13 cellular contexts compared by ENCODE assay signal in genomic region chr17:43547189-43547550, GRCh38. TPM values are rescaled to one million over a fixed set of nuclear protein-coding genes. Genes with fewer than 3 reads are reported as not detected.
A peak's percentile ranks its signal among the peaks of the same experiment; 100 is the strongest.
DNase-seq lines count a peak whose midpoint lies in the region; ATAC-seq, FAIRE-seq and TF ChIP-seq lines count a peak whose summit lies in the region.
"Had no signal": no experiment of that assay in that cellular context is flagged by ENCODE, and none has a peak within 500 bp of the region (broad histone marks: within the 10 kb centered on the region; RNA-seq: fewer than 3 reads in every experiment).

No MANE protein-coding gene starts in this region.

- TF ChIP-seq POLR2A in HepG2 (IDR thresholded peaks at IDR 0.05; ENCODE audit: insufficient read depth in 1 of 2, low read depth in 2 of 2, low read length in 2 of 2) (no peak), right lobe of liver (IDR thresholded peaks at IDR 0.05) (no peak), sigmoid colon (IDR thresholded peaks at IDR 0.05) (no peak)

- DNase-seq in HepG2 (ENCODE audit: low spot score) (no peak), right lobe of liver (no peak), activated B cell treated with CpG ODN at 0.5 μM for 24 hours (no peak), fibroblast of lung (ENCODE audit: low read depth in 2 of 2) (no peak), sigmoid colon (no peak)
- DNase-seq in stimulated activated naive CD8-positive, alpha-beta T cell treated with anti-CD3 and anti-CD28 coated beads, Interleukin-15, amount 100 ng/mL, for 72 hours = no peak
- DNase-seq: activated CD8-positive, alpha-beta memory T cell treated with anti-CD3 and anti-CD28 coated beads for 24 hours; body of pancreas; esophagus squamous epithelium; NCI-H774 had no signal

- H4K20me1 ChIP-seq in HepG2 (ENCODE audit: insufficient read depth, low read length) (no peaks in the 10 kb centered on the region), fibroblast of lung (ENCODE audit: control insufficient read depth, extremely low read depth, insufficient read depth, low read length) (no peaks in the 10 kb centered on the region)

- H3K4me2 ChIP-seq in HepG2 (ENCODE audit: low read depth, low read length) (peak overlapping the region; percentile 95), fibroblast of lung (ENCODE audit: extremely low read depth, insufficient read depth, low read length) (peak overlapping the region; percentile 98)

- no peaks in the 10 kb centered on the region for H3K36me3 Mint-ChIP-seq in activated B cell treated with CpG ODN at 0.5 μM for 24 hours (ENCODE audit: low read depth)

- H2AFZ ChIP-seq in HepG2 (ENCODE audit: low read length) (no peak overlapping the region), fibroblast of lung (ENCODE audit: low read length) (no peak overlapping the region)

- no peak for TF ChIP-seq RAD21 in HepG2 (CRISPR knock-in tag; IDR thresholded peaks at IDR 0.05)

- peak overlapping the region; percentile 73 to 84 (median 73) for H3K4me3 ChIP-seq in HepG2 (replicated peaks in 1 of 3; ENCODE audit: insufficient read depth in 1 of 3, low read depth in 2 of 3, low read length in 3 of 3)
- H3K4me3 ChIP-seq in right lobe of liver = no peak overlapping the region
- no peak overlapping the region for H3K4me3 ChIP-seq in fibroblast of lung (replicated peaks in 1 of 4; ENCODE audit: control extremely low read depth in 1 of 4, insufficient read depth in 1 of 4, low read depth in 3 of 4, low read length in 4 of 4)
- no peak overlapping the region for H3K4me3 ChIP-seq in sigmoid colon
- H3K4me3 ChIP-seq: body of pancreas had no signal

- H3K27ac ChIP-seq in HepG2 (ENCODE audit: extremely low read length, insufficient read depth, low read length) (peak overlapping the region; percentile 100), right lobe of liver (no peak overlapping the region), fibroblast of lung (ENCODE audit: insufficient read depth, low read length) (no peak overlapping the region), sigmoid colon (no peak overlapping the region)
- H3K27ac ChIP-seq: C4-2B had no signal

- H3K4me1 Mint-ChIP-seq in activated B cell treated with CpG ODN at 0.5 μM for 24 hours = peaks cover 20% of the 10 kb centered on the region
- peaks cover 26% of the 10 kb centered on the region for H3K4me1 Mint-ChIP-seq in stimulated activated naive CD8-positive, alpha-beta T cell treated with anti-CD3 and anti-CD28 coated beads, Interleukin-15, amount 100 ng/mL, for 72 hours

- POLR2A ChIA-PET in HepG2 (lab: Yijun Ruan, JAX) = interaction anchor here (0.9 to 28.7 kb wide), 15 partner anchors 9 to 159 kb away, joined by 3 to 1546 read pairs (median 6); no protein-coding TSS in a partner anchor
- POLR2A ChIA-PET in activated B cell treated with CpG ODN at 0.5 μM for 24 hours (lab: Charles Lee) = interaction anchor here (0.5 to 1.2 kb wide), 2 partner anchors 63 to 122 kb away, joined by 3 to 5 read pairs; partner anchors contain the start of gene DHX8

- H3K36me3 ChIP-seq in HepG2 (replicated peaks in 1 of 2; ENCODE audit: control insufficient read depth in 1 of 2, insufficient read depth in 2 of 2, low read length in 2 of 2) (peaks cover 0 to 7% of the 10 kb centered on the region in 2 experiments; a peak in 3 of 5 replicates), right lobe of liver (no peaks in the 10 kb centered on the region), fibroblast of lung (ENCODE audit: control insufficient read depth, insufficient read depth, low read length) (no peaks in the 10 kb centered on the region), sigmoid colon (no peaks in the 10 kb centered on the region)
- H3K36me3 ChIP-seq: esophagus squamous epithelium had no signal

- H3K9me3 ChIP-seq in HepG2 (ENCODE audit: low read length) (no peaks in the 10 kb centered on the region), right lobe of liver (no peaks in the 10 kb centered on the region), fibroblast of lung (ENCODE audit: control insufficient read depth, insufficient read depth, low read depth, low read length) (no peaks in the 10 kb centered on the region), sigmoid colon (no peaks in the 10 kb centered on the region)
- H3K9me3 ChIP-seq: body of pancreas, esophagus squamous epithelium had no signal

- TF ChIP-seq EP300 in HepG2 (IDR thresholded peaks at IDR 0.05; ENCODE audit: low read depth in 2 of 2, low read length in 2 of 2) = no peak
- no peak for TF ChIP-seq EP300 in HepG2 (CRISPR knock-in tag; IDR thresholded peaks at IDR 0.05; ENCODE audit: borderline replicate concordance)
- no peak for TF ChIP-seq EP300 in sigmoid colon (IDR thresholded peaks at IDR 0.05)

- ATAC-seq in HepG2 (no peak), right lobe of liver (no peak), activated B cell treated with CpG ODN at 0.5 μM for 24 hours (ENCODE audit: low read depth) (no peak), GM19351 (IDR thresholded peaks at IDR 0.05; ENCODE audit: unreplicated experiment) (no peak), GM18909 (IDR thresholded peaks at IDR 0.05; ENCODE audit: poor library complexity, unreplicated experiment) (no peak)
- no peak for ATAC-seq in stimulated activated naive CD8-positive, alpha-beta T cell treated with anti-CD3 and anti-CD28 coated beads, Interleukin-15, amount 100 ng/mL, for 72 hours
- ATAC-seq: body of pancreas had no signal

- FAIRE-seq in HepG2 (lab: Jason Lieb, UNC) = no peak

- peak overlapping the region; percentile 83 for H3K9ac ChIP-seq in HepG2 (ENCODE audit: insufficient read depth, low read depth, low read length)
- H3K9ac ChIP-seq in fibroblast of lung (ENCODE audit: insufficient read depth, low read length) = no peak overlapping the region

- CTCF ChIA-PET in HepG2 (lab: Yijun Ruan, JAX; ENCODE audit: low intra/inter-chr PET ratio, low total read pairs) (no interaction called here), activated B cell treated with CpG ODN at 0.5 μM for 24 hours (lab: Charles Lee) (interaction anchor here (1.3 to 1.5 kb wide), 2 partner anchors 29 to 63 kb away, joined by 3 to 5 read pairs; partner anchors contain the start of gene DHX8)

- H3K4me1 ChIP-seq in HepG2 (ENCODE audit: insufficient read depth, low read length) = peaks cover 74% of the 10 kb centered on the region
- H3K4me1 ChIP-seq in right lobe of liver = peaks cover 0 to 15% (median 6%) of the 10 kb centered on the region in 4 donors
- H3K4me1 ChIP-seq in fibroblast of lung (ENCODE audit: control insufficient read depth, extremely low read depth, insufficient read depth, low read length) = peaks cover 17% of the 10 kb centered on the region
- peaks cover 0 to 26% (median 24%) of the 10 kb centered on the region in 4 donors for H3K4me1 ChIP-seq in sigmoid colon

- BruUV-seq in HepG2 (replicated peaks; lab: Mats Ljungman, UMichigan) = no TSS peak

- peaks cover 0 to 7% of the 10 kb centered on the region in 2 experiments; a peak in 1 of 5 replicates for H3K27me3 ChIP-seq in HepG2 (ENCODE audit: control insufficient read depth in 1 of 2, insufficient read depth in 2 of 2, low read length in 2 of 2)
- no peaks in the 10 kb centered on the region for H3K27me3 ChIP-seq in right lobe of liver
- no peaks in the 10 kb centered on the region for H3K27me3 ChIP-seq in fibroblast of lung (ENCODE audit: control insufficient read depth, insufficient read depth, low read length)
- H3K27me3 ChIP-seq in sigmoid colon = peaks cover 0 to 67% (median 42%) of the 10 kb centered on the region in 3 donors
- H3K27me3 ChIP-seq: body of pancreas had no signal

- peak overlapping the region; percentile 82 for H3K4me3 Mint-ChIP-seq in activated B cell treated with CpG ODN at 0.5 μM for 24 hours
- H3K4me3 Mint-ChIP-seq in stimulated activated naive CD8-positive, alpha-beta T cell treated with anti-CD3 and anti-CD28 coated beads, Interleukin-15, amount 100 ng/mL, for 72 hours = peak overlapping the region; percentile 89 to 95

- WGBS in HepG2 (ENCODE audit: low lambda C conversion rate) = 77% methylated on average over 2 of the region's 2 CpGs
- 0% methylated on average over 1 of the region's 2 CpGs for WGBS in right lobe of liver (ENCODE audit: insufficient coverage, low coverage, low lambda C conversion rate, missing lambda C conversion rate)
- 52 to 74% methylated on average over 2 of the region's 2 CpGs for WGBS in sigmoid colon, 2 donors

- intact Hi-C loops in HepG2 (cut with micrococcal nuclease; ENCODE audit: unreplicated experiment) (no loop called here), right lobe of liver (cut with DNase I) (no loop called here), activated B cell treated with CpG ODN at 0.5 μM for 24 hours (cut with micrococcal nuclease) (no loop called here), sigmoid colon (cut with DNase I) (no loop called here)

- H3K79me2 ChIP-seq in HepG2 (ENCODE audit: insufficient read depth, low read length) (peaks cover 33% of the 10 kb centered on the region), fibroblast of lung (ENCODE audit: control insufficient read depth, insufficient read depth, low read length) (no peaks in the 10 kb centered on the region)

- TF ChIP-seq CTCF in HepG2 (CRISPR knock-in tag; IDR thresholded peaks at IDR 0.05) = no peak
- TF ChIP-seq CTCF in right lobe of liver (IDR thresholded peaks at IDR 0.05) = no peak
- no peak for TF ChIP-seq CTCF in activated B cell treated with CpG ODN at 0.5 μM for 24 hours (IDR thresholded peaks at IDR 0.05)
- no peak for TF ChIP-seq CTCF in fibroblast of lung (conservative IDR thresholded peaks at IDR 0.05 in 1 of 2, IDR thresholded peaks at IDR 0.05 in 1 of 2; ENCODE audit: low read depth in 1 of 2, low read length in 2 of 2)
- TF ChIP-seq CTCF in sigmoid colon (IDR thresholded peaks at IDR 0.05) = no peak

- peaks cover 48% of the 10 kb centered on the region for H3K27me3 Mint-ChIP-seq in activated B cell treated with CpG ODN at 0.5 μM for 24 hours
- peaks cover 84% of the 10 kb centered on the region for H3K27me3 Mint-ChIP-seq in stimulated activated naive CD8-positive, alpha-beta T cell treated with anti-CD3 and anti-CD28 coated beads, Interleukin-15, amount 100 ng/mL, for 72 hours

- H3K9me3 Mint-ChIP-seq in activated B cell treated with CpG ODN at 0.5 μM for 24 hours = no peaks in the 10 kb centered on the region
- H3K9me3 Mint-ChIP-seq in stimulated activated naive CD8-positive, alpha-beta T cell treated with anti-CD3 and anti-CD28 coated beads, Interleukin-15, amount 100 ng/mL, for 72 hours = no peaks in the 10 kb centered on the region

- no peak overlapping the region for H3K27ac Mint-ChIP-seq in activated B cell treated with CpG ODN at 0.5 μM for 24 hours
- H3K27ac Mint-ChIP-seq in stimulated activated naive CD8-positive, alpha-beta T cell treated with anti-CD3 and anti-CD28 coated beads, Interleukin-15, amount 100 ng/mL, for 72 hours = no peak overlapping the region

- in situ Hi-C loops in HepG2 (cut with HindIII; ENCODE audit: extremely low pct_ligation_motif_present, low pct_unique_long_range_greater_than_20kb) = no loop called here

RNA-seq across cellular contexts. Expression of gene ETV4, which starts 1.0 kb away (rescaled TPM):
- total RNA-seq in HepG2 (2016; rRNA removed; fragmentation: Illumina TruSeq; extraction: Trizol) = 126 and 128 TPM in 2 replicates
- total RNA-seq in HepG2 (2016; cell fraction: cytosol; rRNA removed; fragmentation: Illumina TruSeq; extraction: Trizol; ENCODE audit: low read depth) = 59.4 and 72.0 TPM in 2 replicates
- 106 and 130 TPM in 2 replicates for total RNA-seq in HepG2 (2016; cell fraction: insoluble cytoplasmic fraction; rRNA removed; fragmentation: Illumina TruSeq; extraction: Trizol)
- 149 and 180 TPM in 2 replicates for total RNA-seq in HepG2 (2016; cell fraction: membrane; rRNA removed; fragmentation: Illumina TruSeq; extraction: Trizol)
- total RNA-seq in HepG2 (2016; cell fraction: nucleus; rRNA removed; fragmentation: Illumina TruSeq; extraction: Trizol) = 70.8 and 88.4 TPM in 2 replicates
- 330 and 361 TPM in 2 replicates for polyA plus RNA-seq in HepG2 (2011; rRNA removed)
- polyA plus RNA-seq in HepG2 (2011; cell fraction: cytosol; rRNA removed) = 170 and 232 TPM in 2 replicates
- 463 and 506 TPM in 2 replicates for polyA plus RNA-seq in HepG2 (2011; cell fraction: nucleus; rRNA removed)
- 277 and 289 TPM in 2 replicates for polyA plus RNA-seq in HepG2 (2012)
- polyA plus RNA-seq in HepG2 (2016; cell fraction: cytosol; fragmentation: Illumina TruSeq; extraction: Trizol; ENCODE audit: low read depth) = 120 and 136 TPM in 2 replicates
- 164 and 205 TPM in 2 replicates for polyA plus RNA-seq in HepG2 (2016; cell fraction: insoluble cytoplasmic fraction; fragmentation: Illumina TruSeq; extraction: Trizol; ENCODE audit: low read depth)
- 212 and 220 TPM in 2 replicates for polyA plus RNA-seq in HepG2 (2016; cell fraction: membrane; fragmentation: Illumina TruSeq; extraction: Trizol; ENCODE audit: low read depth)
- polyA plus RNA-seq in HepG2 (2016; cell fraction: nucleus; fragmentation: Illumina TruSeq; extraction: Trizol; ENCODE audit: insufficient read depth, low read depth) = 278 and 294 TPM in 2 replicates
- 3.5 and 231 TPM in 2 replicates for polyA minus RNA-seq in HepG2 (2011; rRNA and poly(A)+ RNA removed; ENCODE audit: low replicate concordance)
- 120 and 134 TPM in 2 replicates for polyA minus RNA-seq in HepG2 (2011; cell fraction: cytosol; rRNA and poly(A)+ RNA removed)
- 97.1 and 102 TPM in 2 replicates for polyA minus RNA-seq in HepG2 (2011; cell fraction: nucleus; rRNA and poly(A)+ RNA removed)
- total RNA-seq in right lobe of liver = 1 to 10 TPM in 1 of 6 experiments, under 1 TPM in 4, not detected in 1; 0.42 to 1.4 (median 0.80) TPM
- 0.10 TPM in 1 of 2 replicates, not detected in the other for total RNA-seq in activated B cell treated with CpG ODN at 0.5 μM for 24 hours
- total RNA-seq in fibroblast of lung = 0.33 and 0.51 TPM in 2 replicates
- polyA plus RNA-seq in fibroblast of lung = 1.8 and 4.1 TPM in 2 replicates
- polyA plus RNA-seq in fibroblast of lung (2012) = 2.4 and 7.6 TPM in 2 replicates
- polyA minus RNA-seq in fibroblast of lung (ENCODE audit: low replicate concordance) = 6.4 and 8.2 TPM in 2 replicates
- 1 to 10 TPM in 2 of 4 donors, not detected in 2; 1.1 to 1.8 TPM for total RNA-seq in sigmoid colon
- polyA plus RNA-seq in sigmoid colon = 1 to 10 TPM in 2 of 3 donors, under 1 TPM in 1; 0.46 to 2.6 (median 1.2) TPM

Comparison
In these comparisons a context has a peak if more than half of its experiments do, and no peak if none do; other contexts are left out.
1. H3K4me3 ChIP-seq: peak in HepG2 (3 of 3); none in right lobe of liver (0 of 3), fibroblast of lung (0 of 4) and sigmoid colon (0 of 4).
2. RNA of gene ETV4, which starts 1.0 kb away (total RNA-seq): 59.4 to 180 TPM in HepG2; 1.1 to 1.8 TPM in sigmoid colon, 0.42 to 1.4 TPM in right lobe of liver, 0.33 to 0.51 TPM in fibroblast of lung and 0.10 TPM in activated B cell treated with CpG ODN at 0.5 μM for 24 hours; every median in the first group is over 10 times any median in the second.